ENCODE assay signal across 10 cellular contexts in the genomic region with DNA sequence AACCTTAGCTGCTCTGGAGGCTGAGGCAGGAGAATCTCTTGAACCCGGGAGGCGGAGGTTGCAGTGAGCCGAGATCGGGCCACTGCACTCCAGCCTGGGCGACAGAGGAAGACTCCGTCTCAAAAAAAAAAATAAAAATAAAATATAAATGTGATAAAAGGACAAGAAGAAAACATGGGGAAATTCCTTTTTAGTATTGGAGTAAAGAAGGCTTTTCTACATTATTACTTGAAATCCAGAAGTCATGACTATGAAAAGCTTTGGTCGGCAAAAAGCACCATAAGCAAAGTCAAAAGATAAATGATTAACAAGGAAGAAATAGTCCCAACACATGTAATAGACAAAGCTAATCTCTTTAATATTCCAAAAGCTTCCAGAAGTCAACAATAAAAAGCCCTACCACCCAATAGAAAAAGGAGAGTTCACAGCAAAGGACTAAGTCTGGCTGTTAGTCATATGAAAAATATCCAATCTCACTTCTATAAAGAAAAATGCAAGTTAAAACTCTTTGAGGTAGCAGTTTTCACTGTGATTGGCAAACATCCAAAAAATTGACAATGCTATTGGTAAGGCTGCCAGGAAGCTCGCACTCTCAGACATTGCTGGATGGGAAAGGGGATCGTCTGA. TPM values are rescaled to one million over a fixed set of nuclear protein-coding genes. Genes with fewer than 3 reads are reported as not detected.
DNase-seq lines count a peak whose midpoint lies in the region; ATAC-seq and TF ChIP-seq lines count a peak whose summit lies in the region.
"Had no signal": no experiment of that assay in that cellular context is flagged by ENCODE, and none has a peak within 500 bp of the region (broad histone marks: within the 10 kb centered on the region; RNA-seq: fewer than 3 reads in every experiment).

No MANE protein-coding gene starts in this region.

- no peak for DNase-seq in activated naive CD8-positive, alpha-beta T cell treated with anti-CD3 and anti-CD28 coated beads for 36 hours
- no peak for DNase-seq in RWPE2 (ENCODE audit: low spot score)
- DNase-seq in glomerular visceral epithelial cell (ENCODE audit: extremely low spot score): peak; percentile 17
- DNase-seq in type B pancreatic cell (ENCODE audit: extremely low spot score, unreplicated experiment): no peak
- no peak for DNase-seq in left colon
- DNase-seq in SKM-1 treated with dmso at 0.1 percent for 144 hours (lab: John Stamatoyannopoulos, UW; ENCODE audit: unreplicated experiment): no peak
- DNase-seq: NCI-H526 treated with DMSO at 0.1 percent for 48 hours, uterus had no signal

- intact Hi-C loops in left colon (cut with DNase I, micrococcal nuclease): no loop called here

- TF ChIP-seq CTCF in RWPE2 (IDR thresholded peaks at IDR 0.05; ENCODE audit: poor library complexity, severe bottlenecking): no peak
- TF ChIP-seq CTCF in type B pancreatic cell (conservative IDR thresholded peaks at IDR 0.05): no peak

- no peak overlapping the region for H3K4me3 ChIP-seq in RWPE2 (ENCODE audit: severe bottlenecking)

- no peaks in the 10 kb centered on the region for H3K9me3 Mint-ChIP-seq in activated naive CD8-positive, alpha-beta T cell (ENCODE audit: low read depth)
- no peaks in the 10 kb centered on the region for H3K9me3 Mint-ChIP-seq in activated naive CD8-positive, alpha-beta T cell treated with anti-CD3 and anti-CD28 coated beads for 36 hours
- H3K9me3 Mint-ChIP-seq in type B pancreatic cell: no peaks in the 10 kb centered on the region

- no peaks in the 10 kb centered on the region for H3K36me3 Mint-ChIP-seq in activated naive CD8-positive, alpha-beta T cell
- peaks cover 9% of the 10 kb centered on the region for H3K36me3 Mint-ChIP-seq in activated naive CD8-positive, alpha-beta T cell treated with anti-CD3 and anti-CD28 coated beads for 36 hours
- H3K36me3 Mint-ChIP-seq in type B pancreatic cell: peaks cover 8% of the 10 kb centered on the region

- H3K27ac ChIP-seq in RWPE2 (ENCODE audit: poor library complexity, severe bottlenecking): peak overlapping the region; percentile 74

- H3K4me1 ChIP-seq in RWPE2 (ENCODE audit: insufficient read depth, poor library complexity, severe bottlenecking): peaks cover 8% of the 10 kb centered on the region

- ATAC-seq in RWPE2 (ENCODE audit: low read depth): peak; percentile 9; the same call in 1 of the 3 replicates
- ATAC-seq in left colon: no peak
- ATAC-seq in HG02588 (IDR thresholded peaks at IDR 0.05; ENCODE audit: unreplicated experiment): no peak

- H3K27me3 ChIP-seq in RWPE2 (ENCODE audit: insufficient read depth, poor library complexity, severe bottlenecking): no peaks in the 10 kb centered on the region
- H3K27me3 ChIP-seq: uterus had no signal

- H3K4me3 Mint-ChIP-seq in activated naive CD8-positive, alpha-beta T cell: peak overlapping the region; percentile 93
- H3K4me3 Mint-ChIP-seq in activated naive CD8-positive, alpha-beta T cell treated with anti-CD3 and anti-CD28 coated beads for 36 hours: no peak overlapping the region
- peak overlapping the region; percentile 75 for H3K4me3 Mint-ChIP-seq in type B pancreatic cell

- no peaks in the 10 kb centered on the region for H3K9me3 ChIP-seq in RWPE2 (ENCODE audit: severe bottlenecking)
- H3K9me3 ChIP-seq: uterus had no signal

- peaks cover 19% of the 10 kb centered on the region for H3K4me1 Mint-ChIP-seq in activated naive CD8-positive, alpha-beta T cell (ENCODE audit: low read depth)
- peaks cover 12% of the 10 kb centered on the region for H3K4me1 Mint-ChIP-seq in activated naive CD8-positive, alpha-beta T cell treated with anti-CD3 and anti-CD28 coated beads for 36 hours
- H3K4me1 Mint-ChIP-seq in type B pancreatic cell (ENCODE audit: unreplicated experiment): peaks cover 9% of the 10 kb centered on the region

- H3K36me3 ChIP-seq in RWPE2 (ENCODE audit: low read depth): peaks cover 14% of the 10 kb centered on the region
- H3K36me3 ChIP-seq: uterus had no signal

- no peak overlapping the region for H3K27ac Mint-ChIP-seq in activated naive CD8-positive, alpha-beta T cell
- H3K27ac Mint-ChIP-seq in activated naive CD8-positive, alpha-beta T cell treated with anti-CD3 and anti-CD28 coated beads for 36 hours: no peak overlapping the region
- peak overlapping the region; percentile 93 for H3K27ac Mint-ChIP-seq in type B pancreatic cell

- H3K27me3 Mint-ChIP-seq in activated naive CD8-positive, alpha-beta T cell: no peaks in the 10 kb centered on the region
- peaks cover 3% of the 10 kb centered on the region for H3K27me3 Mint-ChIP-seq in activated naive CD8-positive, alpha-beta T cell treated with anti-CD3 and anti-CD28 coated beads for 36 hours
- H3K27me3 Mint-ChIP-seq in type B pancreatic cell: no peaks in the 10 kb centered on the region

RNA-seq across cellular contexts. Expression of a gene that starts 1.5 kb away (rescaled TPM):
- 10 to 100 TPM; 83.4 to 88.2 TPM for total RNA-seq in activated naive CD8-positive, alpha-beta T cell treated with anti-CD3 and anti-CD28 coated beads for 36 hours
- total RNA-seq in type B pancreatic cell (ENCODE audit: low replicate concordance) (97.2 and 104 TPM in 2 replicates), left colon (10 to 100 TPM; 83.6 to 96.3 TPM)

RNA-seq across cellular contexts. Expression of a gene that starts 10.4 kb away (rescaled TPM):
- total RNA-seq in activated naive CD8-positive, alpha-beta T cell treated with anti-CD3 and anti-CD28 coated beads for 36 hours: 10 to 100 TPM; 42.4 to 43.2 TPM
- total RNA-seq in type B pancreatic cell (ENCODE audit: low replicate concordance) (43.4 and 49.2 TPM in 2 replicates), left colon (100 to 1,000 TPM in 1 of 2 donors, 10 to 100 TPM in 1; 73.8 to 150 TPM)
